ENCODE assay signal across 8 cellular contexts in the genomic region with DNA sequence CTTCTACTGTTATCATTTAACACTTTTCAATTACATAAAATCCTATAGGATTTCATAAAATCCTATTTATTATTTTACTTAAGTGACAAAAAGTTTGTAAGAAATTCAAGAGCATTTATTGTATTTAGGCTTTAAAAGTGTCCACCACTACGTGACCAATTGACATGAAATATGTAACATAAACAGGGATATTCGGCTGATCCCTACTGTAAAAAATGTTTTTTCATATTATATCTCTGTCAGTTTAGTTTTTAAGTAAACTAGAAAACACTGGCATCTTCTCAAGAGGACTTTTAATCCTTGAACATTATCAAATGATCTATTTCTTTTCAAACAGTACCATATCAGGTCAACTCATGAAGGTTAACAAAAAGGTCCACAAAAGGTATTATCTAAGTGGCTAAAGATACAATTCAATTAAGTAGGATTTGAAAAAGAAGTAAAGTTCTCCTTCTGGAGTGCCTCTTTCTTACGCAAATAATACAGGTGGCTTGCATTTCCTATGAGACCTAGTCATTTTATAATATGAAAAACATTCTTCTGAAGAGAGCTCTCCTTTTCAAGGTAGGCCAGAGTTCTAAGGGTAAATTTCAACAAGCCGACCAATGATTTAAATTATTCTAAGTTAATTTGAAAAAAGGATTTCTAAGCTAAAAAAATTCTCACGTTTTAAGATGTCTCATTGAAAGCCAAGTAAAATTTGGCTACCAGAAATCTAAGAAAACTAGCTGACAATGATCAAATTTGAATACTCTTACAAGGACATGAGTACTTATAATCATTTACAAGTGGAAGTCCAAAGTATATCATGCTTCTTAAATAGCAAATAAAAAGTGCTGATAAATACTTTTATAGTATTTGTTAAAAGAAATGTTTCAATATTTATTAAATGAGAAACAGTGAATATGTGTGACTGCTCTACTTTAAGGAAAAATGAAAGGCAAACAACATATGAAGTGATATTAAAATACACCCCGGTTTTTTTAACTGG.
DNase-seq lines count a peak whose midpoint lies in the region; ATAC-seq and TF ChIP-seq lines count a peak whose summit lies in the region.

No MANE protein-coding gene starts in this region.

- TF ChIP-seq CTCF in cardiac muscle cell (IDR thresholded peaks at IDR 0.05; ENCODE audit: low read depth, low read length) (no peak), suprapubic skin (IDR thresholded peaks at IDR 0.05) (no peak)

- no peaks in the 10 kb centered on the region for H3K9me3 Mint-ChIP-seq in activated T-helper 17 cell treated with anti-CD3 and anti-CD28 coated beads, Interleukin-2, amount 50 U/mL, for 72 hours

- H3K4me3 ChIP-seq in cardiac muscle cell (peak overlapping the region; percentile 85), iPS-18c (ENCODE audit: insufficient read depth, low read depth, low read length) (peak overlapping the region; percentile 37), suprapubic skin (peak overlapping the region; percentile 51)

- WGBS in suprapubic skin: 3% methylated on average over 6 of the region's 6 CpGs

- H3K27ac ChIP-seq in cardiac muscle cell (peak overlapping the region; percentile 99), suprapubic skin (peak overlapping the region; percentile 92)

- H3K27me3 ChIP-seq in cardiac muscle cell (no peaks in the 10 kb centered on the region), suprapubic skin (no peaks in the 10 kb centered on the region)

- H3K27me3 Mint-ChIP-seq in activated T-helper 17 cell treated with anti-CD3 and anti-CD28 coated beads, Interleukin-2, amount 50 U/mL, for 72 hours: no peaks in the 10 kb centered on the region

- H3K4me3 Mint-ChIP-seq in activated T-helper 17 cell treated with anti-CD3 and anti-CD28 coated beads, Interleukin-2, amount 50 U/mL, for 72 hours: peak overlapping the region; percentile 92

- no peak for TF ChIP-seq EP300 in suprapubic skin (IDR thresholded peaks at IDR 0.05)

- H3K9me3 ChIP-seq in cardiac muscle cell (ENCODE audit: low read depth): no peaks in the 10 kb centered on the region
- H3K9me3 ChIP-seq in iPS-18c (ENCODE audit: control insufficient read depth, insufficient read depth, low read length): no peaks in the 10 kb centered on the region
- H3K9me3 ChIP-seq in suprapubic skin: no peaks in the 10 kb centered on the region

- intact Hi-C loops in Right ventricle myocardium inferior (cut with DNase I): loop anchor here (2.0 to 5.0 kb wide), 4 partner anchors 50 to 446 kb away; a partner anchor contains a TSS

- peaks cover 23% of the 10 kb centered on the region for H3K4me1 ChIP-seq in cardiac muscle cell (ENCODE audit: low read depth)
- peaks cover 46% of the 10 kb centered on the region for H3K4me1 ChIP-seq in suprapubic skin

- no peak for TF ChIP-seq POLR2A in suprapubic skin (IDR thresholded peaks at IDR 0.05)

- H3K27ac Mint-ChIP-seq in activated T-helper 17 cell treated with anti-CD3 and anti-CD28 coated beads, Interleukin-2, amount 50 U/mL, for 72 hours: peak overlapping the region; percentile 97

- ATAC-seq in Right ventricle myocardium inferior (no peak), HG02885 (IDR thresholded peaks at IDR 0.05; ENCODE audit: poor library complexity, unreplicated experiment) (no peak)
- no peak for ATAC-seq in activated T-helper 17 cell treated with anti-CD3 and anti-CD28 coated beads, Interleukin-2, amount 50 U/mL, for 72 hours (replicated peaks)

- no peaks in the 10 kb centered on the region for H3K36me3 ChIP-seq in cardiac muscle cell
- H3K36me3 ChIP-seq in suprapubic skin: no peaks in the 10 kb centered on the region

- H3K4me1 Mint-ChIP-seq in activated T-helper 17 cell treated with anti-CD3 and anti-CD28 coated beads, Interleukin-2, amount 50 U/mL, for 72 hours: peaks cover 14% of the 10 kb centered on the region

- peak in 1 of 2 donors; percentile 22 for DNase-seq in cardiac muscle cell (ENCODE audit: low read depth in 1 of 2, low spot score in 1 of 2)
- no peak for DNase-seq in Right ventricle myocardium inferior (ENCODE audit: missing footprints)
- no peak for DNase-seq in suprapubic skin (ENCODE audit: low spot score in 2 of 2)
- DNase-seq in iPS-NIHi7 (ENCODE audit: extremely low spot score): no peak
- DNase-seq in stimulated activated CD4-positive, alpha-beta T cell treated with anti-CD3 and anti-CD28 coated beads, Interleukin-2, amount 100 ng/mL, for 24 hours: no peak

- H3K36me3 Mint-ChIP-seq in activated T-helper 17 cell treated with anti-CD3 and anti-CD28 coated beads, Interleukin-2, amount 50 U/mL, for 72 hours (ENCODE audit: low read depth): peaks cover 51% of the 10 kb centered on the region
